In the genomic region with DNA sequence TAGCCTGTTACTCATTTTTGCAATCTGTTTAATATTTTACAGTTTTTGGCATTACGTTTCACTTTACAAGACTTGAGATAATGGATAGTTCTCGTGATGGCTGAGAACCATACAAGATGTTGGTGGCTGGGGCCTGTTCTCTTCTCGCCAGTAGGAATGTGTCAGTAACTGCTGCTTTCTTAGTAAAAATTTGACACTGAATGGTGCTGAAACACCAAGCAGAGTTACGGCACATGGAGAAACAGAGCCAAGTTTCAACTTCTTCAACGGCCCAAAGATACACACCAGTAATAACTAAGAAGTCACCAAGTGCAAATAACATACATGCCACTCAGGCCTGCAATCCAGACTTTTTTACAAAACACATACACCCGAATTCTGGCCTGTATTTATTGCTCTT, we compare ENCODE assay signal across 15 cellular contexts.
DNase-seq lines count a peak whose midpoint lies in the region; ATAC-seq, FAIRE-seq and TF ChIP-seq lines count a peak whose summit lies in the region.
"Had no signal": no experiment of that assay in that cellular context is flagged by ENCODE, and none has a peak within 500 bp of the region (broad histone marks: within the 10 kb centered on the region; RNA-seq: fewer than 3 reads in every experiment).

No MANE protein-coding gene starts in this region.

- WGBS in GM23248 (ENCODE audit: low coverage in 1 of 2, low lambda C conversion rate in 2 of 2, missing lambda C conversion rate in 2 of 2), 2 experiments: 45 to 51% methylated on average over 6 of the region's 6 CpGs
- WGBS in pancreas, 2 donors: 20 to 28% methylated on average over 6 of the region's 6 CpGs

- no peaks in the 10 kb centered on the region for H3K27me3 Mint-ChIP-seq in T-cell

- POLR2A ChIA-PET in T-cell (lab: Charles Lee): no interaction called here

- peaks cover 36% of the 10 kb centered on the region for H3K79me2 ChIP-seq in GM23248 (ENCODE audit: insufficient read depth)

- CTCF ChIA-PET in T-cell (lab: Charles Lee): no interaction called here

- intact Hi-C loops in pancreas (cut with DNase I): no loop called here

- DNase-seq in GM23248 (peak; percentile 26), fibroblast of the aortic adventitia (ENCODE audit: low read depth) (peak; percentile 50), right atrium auricular region (ENCODE audit: low spot score) (peak; percentile 68), pancreas (peak in 1 of 6 donors; percentile 40), KG1 (lab: John Stamatoyannopoulos, UW) (no peak), T-cell (no peak), nucleus accumbens (lab: John Stamatoyannopoulos, UW) (no peak)
- no peak for DNase-seq in activated CD4-positive, alpha-beta T cell treated with anti-CD3 and anti-CD28 coated beads for 48 hours
- DNase-seq: COR-L47; NCI-H1417 treated with DMSO at 0.1 percent for 48 hours; NCI-H1930; NCI-H2171 treated with DMSO at 0.1 percent for 48 hours; NCI-H446 treated with DMSO at 0.1 percent for 48 hours; NK-92 treated with Interleukin-12 subunit alpha and Interleukin-12 subunit beta, amount 100 ng/mL, for 24 hours had no signal

- H4K20me1 ChIP-seq in GM23248 (ENCODE audit: insufficient read depth): no peaks in the 10 kb centered on the region

- no peak overlapping the region for H3K4me2 ChIP-seq in GM23248 (ENCODE audit: unreplicated experiment)

- TF ChIP-seq CTCF in fibroblast of the aortic adventitia (IDR thresholded peaks at IDR 0.05; ENCODE audit: insufficient read depth, low read length): no peak
- no peak for TF ChIP-seq CTCF in right atrium auricular region (IDR thresholded peaks at IDR 0.05)
- no peak for TF ChIP-seq CTCF in pancreas (IDR thresholded peaks at IDR 0.05)

- ATAC-seq in pancreas (peak; percentile 46 to 74 (median 70)), T-cell (replicated peaks in 1 of 4) (no peak)

- in situ Hi-C loops in GM23248 (cut with MboI): loop anchor here (25.0 kb wide), 1 partner anchor 1433 kb away; no protein-coding TSS in a partner anchor

- H3K4me1 ChIP-seq in GM23248 (ENCODE audit: insufficient read depth): no peaks in the 10 kb centered on the region
- H3K4me1 ChIP-seq in right atrium auricular region: no peaks in the 10 kb centered on the region
- peaks cover 0 to 14% (median 8%) of the 10 kb centered on the region in 3 donors for H3K4me1 ChIP-seq in pancreas

- H3K27ac ChIP-seq in GM23248 (no peak overlapping the region), right atrium auricular region (peak overlapping the region in 1 of 2 donors; percentile 33), pancreas (no peak overlapping the region)

- H3K27ac Mint-ChIP-seq in T-cell: no peak overlapping the region

- no peak overlapping the region for H2AFZ ChIP-seq in GM23248

- H3K36me3 ChIP-seq in GM23248 (ENCODE audit: low read depth) (peaks cover 67% of the 10 kb centered on the region), right atrium auricular region (peaks cover 61% of the 10 kb centered on the region), pancreas (peaks cover 0 to 23% (median 0%) of the 10 kb centered on the region in 3 donors)

- no peaks in the 10 kb centered on the region for H3K9me3 Mint-ChIP-seq in T-cell

- no peaks in the 10 kb centered on the region for H3K4me1 Mint-ChIP-seq in T-cell

- H3F3A ChIP-seq in GM23248 (ENCODE audit: insufficient read depth): peaks cover 52% of the 10 kb centered on the region

- no peak overlapping the region for H3K4me3 ChIP-seq in GM23248
- no peak overlapping the region for H3K4me3 ChIP-seq in fibroblast of the aortic adventitia (ENCODE audit: low read depth, low read length)
- no peak overlapping the region for H3K4me3 ChIP-seq in right atrium auricular region
- H3K4me3 ChIP-seq in pancreas: no peak overlapping the region

- H3K9me2 ChIP-seq in GM23248 (ENCODE audit: insufficient read depth): no peaks in the 10 kb centered on the region

- H3K27me3 ChIP-seq in GM23248 (replicated peaks; ENCODE audit: insufficient read depth) (no peaks in the 10 kb centered on the region), right atrium auricular region (no peaks in the 10 kb centered on the region), pancreas (no peaks in the 10 kb centered on the region)

- no peak overlapping the region for H3K9ac ChIP-seq in GM23248

- no peak overlapping the region for H3K4me3 Mint-ChIP-seq in T-cell

- H3K9me3 ChIP-seq in GM23248 (ENCODE audit: low read depth): no peaks in the 10 kb centered on the region
- H3K9me3 ChIP-seq in right atrium auricular region: no peaks in the 10 kb centered on the region
- H3K9me3 ChIP-seq in pancreas: no peaks in the 10 kb centered on the region

- no peaks in the 10 kb centered on the region for H3K36me3 Mint-ChIP-seq in T-cell

- no peak for FAIRE-seq in pancreas (lab: Jason Lieb, UNC)
- FAIRE-seq: GM19239 had no signal

Comparison
In these comparisons a context has a peak if more than half of its experiments do, and no peak if none do; other contexts are left out.
1. DNase-seq: peak in GM23248 (single experiment), fibroblast of the aortic adventitia (single experiment) and right atrium auricular region (single experiment); none in KG1 (single experiment), activated CD4-positive, alpha-beta T cell treated with anti-CD3 and anti-CD28 coated beads for 48 hours (single experiment), T-cell (0 of 34) and nucleus accumbens (0 of 56).
2. ATAC-seq: peak in pancreas (4 of 4); none in T-cell (0 of 4).